25 cellular contexts compared by ENCODE assay signal in genomic region chr2:231326404-231326803, GRCh38.
"Had no signal": no experiment of that assay in that cellular context is flagged by ENCODE, and none has a peak within 500 bp of the region (broad histone marks: within the 10 kb centered on the region; RNA-seq: fewer than 3 reads in every experiment).

No MANE protein-coding gene starts in this region.

- H3K4me3 Mint-ChIP-seq: activated B cell treated with CpG ODN at 0.5 μM for 24 hours; activated CD4-positive, alpha-beta T cell treated with anti-CD3 and anti-CD28 coated beads, Interleukin-2, amount 10 ng/mL, durations not matched to agents 24 days and 14 days; activated CD8-positive, alpha-beta memory T cell treated with anti-CD3 and anti-CD28 coated beads, Interleukin-2, amount 10 ng/mL, durations not matched to agents 7 days and 5 days; activated naive CD8-positive, alpha-beta T cell; activated T-cell treated with anti-CD3 and anti-CD28 coated beads, Interleukin-2, amount 50 U/mL, for 24 hours; activated T-helper 1 cell treated with anti-CD3 and anti-CD28 coated beads, Interleukin-12 subunit alpha, Interleukin-12 subunit beta, Interleukin-2, Interleukin-4 antibody, amounts not matched to agents 30 ng/mL and 10 ng/mL and 1 ng/mL, durations not matched to agents 14 hours and 24 hours and 36 hours; brain; central memory CD8-positive, alpha-beta T cell; T-helper 17 cell had no signal

- H3K27ac Mint-ChIP-seq: activated B cell treated with CpG ODN at 0.5 μM for 24 hours; activated CD4-positive, alpha-beta T cell treated with anti-CD3 and anti-CD28 coated beads, Interleukin-2, amount 10 ng/mL, durations not matched to agents 24 days and 14 days; activated CD8-positive, alpha-beta memory T cell treated with anti-CD3 and anti-CD28 coated beads, Interleukin-2, amount 10 ng/mL, durations not matched to agents 7 days and 5 days; activated naive CD8-positive, alpha-beta T cell; activated T-cell treated with anti-CD3 and anti-CD28 coated beads, Interleukin-2, amount 50 U/mL, for 24 hours; activated T-helper 1 cell treated with anti-CD3 and anti-CD28 coated beads, Interleukin-12 subunit alpha, Interleukin-12 subunit beta, Interleukin-2, Interleukin-4 antibody, amounts not matched to agents 30 ng/mL and 10 ng/mL and 1 ng/mL, durations not matched to agents 14 hours and 24 hours and 36 hours; brain; T-helper 17 cell had no signal

- H3K4me1 Mint-ChIP-seq: brain; central memory CD8-positive, alpha-beta T cell had no signal

- DNase-seq: activated B cell treated with CpG ODN at 0.5 μM for 24 hours; activated CD4-positive, alpha-beta T cell treated with anti-CD3 and anti-CD28 coated beads for 1 hour; activated CD4-positive, alpha-beta T cell treated with anti-CD3 and anti-CD28 coated beads, Interleukin-2, amount 10 ng/mL, durations not matched to agents 24 days and 14 days; activated CD4-positive, alpha-beta T cell treated with anti-CD3 and anti-CD28 coated beads, Interleukin-2, amount 50 U/mL, for 48 hours; activated CD8-positive, alpha-beta memory T cell treated with anti-CD3 and anti-CD28 coated beads, Interleukin-2, amount 10 ng/mL, durations not matched to agents 7 days and 5 days; activated effector memory CD4-positive, alpha-beta T cell treated with Interleukin-2 at 50 U/mL for 16 hours; activated naive CD4-positive, alpha-beta T cell treated with Interleukin-2 at 50 U/mL for 16 hours; activated T-cell treated with anti-CD3 and anti-CD28 coated beads, Interleukin-2, amount 50 U/mL, for 24 hours; amygdala; Kasumi-1; KBM-7; NCI-H1105 treated with DMSO at 0.1 percent for 48 hours; NCI-H1436 treated with DMSO at 0.1 percent for 48 hours; NCI-H187; NCI-H2107; NCI-H446 treated with DMSO at 0.1 percent for 48 hours; NCI-H526 treated with DMSO at 0.1 percent for 48 hours; NCI-H82; SIG-M5; T-helper 17 cell; T-helper 9 cell had no signal

- ATAC-seq: activated CD8-positive, alpha-beta memory T cell treated with anti-CD3 and anti-CD28 coated beads, Interleukin-2, amount 10 ng/mL, durations not matched to agents 7 days and 5 days; T-helper 17 cell had no signal

- H3K9me3 Mint-ChIP-seq: activated B cell treated with CpG ODN at 0.5 μM for 24 hours; activated CD4-positive, alpha-beta T cell treated with anti-CD3 and anti-CD28 coated beads, Interleukin-2, amount 10 ng/mL, durations not matched to agents 24 days and 14 days; activated T-cell treated with anti-CD3 and anti-CD28 coated beads, Interleukin-2, amount 50 U/mL, for 24 hours; activated T-helper 1 cell treated with anti-CD3 and anti-CD28 coated beads, Interleukin-12 subunit alpha, Interleukin-12 subunit beta, Interleukin-2, Interleukin-4 antibody, amounts not matched to agents 30 ng/mL and 10 ng/mL and 1 ng/mL, durations not matched to agents 14 hours and 24 hours and 36 hours; brain; central memory CD8-positive, alpha-beta T cell had no signal

- H3K27me3 Mint-ChIP-seq: activated B cell treated with CpG ODN at 0.5 μM for 24 hours, brain had no signal

- H3K36me3 Mint-ChIP-seq: activated CD8-positive, alpha-beta memory T cell treated with anti-CD3 and anti-CD28 coated beads, Interleukin-2, amount 10 ng/mL, durations not matched to agents 7 days and 5 days had no signal
